In genomic region chr3:69864751-69865150, GRCh38 we compare ENCODE assay signal across 11 cellular contexts.
"Had no signal": no experiment of that assay in that cellular context is flagged by ENCODE, and none has a peak within 500 bp of the region (broad histone marks: within the 10 kb centered on the region; RNA-seq: fewer than 3 reads in every experiment).

No MANE protein-coding gene starts in this region.

- DNase-seq: activated naive CD4-positive, alpha-beta T cell treated with anti-CD3 and anti-CD28 coated beads, Interleukin-2, amount 10 ng/mL, durations not matched to agents 7 days and 5 days; dermis blood vessel endothelial cell; hypothalamus; kidney; mesendoderm; stimulated activated naive B cell treated with anti-CD40 and anti-IgM and Interleukin-4, amounts not matched to agents 10 μg/mL and 1 μg/mL and 100 μg/mL, for 72 hours; T-helper 9 cell; tibial artery; uterus had no signal

- H3K27me3 ChIP-seq: ascending aorta, breast epithelium, tibial artery, uterus had no signal

- H3K4me3 ChIP-seq: breast epithelium, tibial artery, uterus had no signal

- H3K4me1 ChIP-seq: breast epithelium had no signal

- H3K9me3 ChIP-seq: ascending aorta, breast epithelium, tibial artery, uterus had no signal

- H3K27ac ChIP-seq: ascending aorta, breast epithelium, tibial artery had no signal

- H3K36me3 ChIP-seq: ascending aorta, breast epithelium, tibial artery, uterus had no signal

- FAIRE-seq: kidney had no signal
